ENCODE assay signal across 8 cellular contexts in genomic region chr11:27423125-27423524, GRCh38. TPM values are rescaled to one million over a fixed set of nuclear protein-coding genes. Genes with fewer than 3 reads are reported as not detected.
DNase-seq lines count a peak whose midpoint lies in the region; ATAC-seq and TF ChIP-seq lines count a peak whose summit lies in the region.

No MANE protein-coding gene starts in this region.

- TF ChIP-seq CTCF in gastroesophageal sphincter (IDR thresholded peaks at IDR 0.05), result no peak

- TF ChIP-seq EP300 in gastroesophageal sphincter (IDR thresholded peaks at IDR 0.05), result no peak

- peak; percentile 94 for DNase-seq in HCEC 1CT
- DNase-seq in SIG-M5 treated with dmso at 0.1 percent for 504 hours (lab: John Stamatoyannopoulos, UW; ENCODE audit: unreplicated experiment), result peak; percentile 97
- peak; percentile 82 for DNase-seq in renal cortical epithelial cell (ENCODE audit: low read depth)
- DNase-seq in activated T-helper 2 cell treated with anti-CD3 and anti-CD28 coated beads, Interferon-gamma antibody, Interleukin-2, Interleukin-4, amounts not matched to agents 10 μg/mL and 5 μg/mL and 100 μg/mL, durations not matched to agents 14 hours and 24 hours and 36 hours (ENCODE audit: low spot score), result no peak
- no peak for DNase-seq in T-helper 2 cell
- no peak for DNase-seq in activated naive CD4-positive, alpha-beta T cell treated with anti-CD3 and anti-CD28 coated beads, Interleukin-2, amount 50 U/mL, for 16 hours

- no peaks in the 10 kb centered on the region for H3K36me3 ChIP-seq in gastroesophageal sphincter

- no peaks in the 10 kb centered on the region for H3K27me3 ChIP-seq in gastroesophageal sphincter

- no peak overlapping the region for H3K4me3 ChIP-seq in gastroesophageal sphincter

- no peaks in the 10 kb centered on the region for H3K9me3 Mint-ChIP-seq in activated T-helper 2 cell treated with anti-CD3 and anti-CD28 coated beads, Interferon-gamma antibody, Interleukin-2, Interleukin-4, amounts not matched to agents 10 μg/mL and 5 μg/mL and 100 μg/mL, durations not matched to agents 14 hours and 24 hours and 36 hours

- no peak overlapping the region for H3K4me3 Mint-ChIP-seq in activated T-helper 2 cell treated with anti-CD3 and anti-CD28 coated beads, Interferon-gamma antibody, Interleukin-2, Interleukin-4, amounts not matched to agents 10 μg/mL and 5 μg/mL and 100 μg/mL, durations not matched to agents 14 hours and 24 hours and 36 hours (ENCODE audit: low read depth)

- H3K9me3 ChIP-seq in gastroesophageal sphincter, result no peaks in the 10 kb centered on the region

- peaks cover 0 to 39% (median 0%) of the 10 kb centered on the region in 3 donors for H3K4me1 ChIP-seq in gastroesophageal sphincter

- no peaks in the 10 kb centered on the region for H3K4me1 Mint-ChIP-seq in activated T-helper 2 cell treated with anti-CD3 and anti-CD28 coated beads, Interferon-gamma antibody, Interleukin-2, Interleukin-4, amounts not matched to agents 10 μg/mL and 5 μg/mL and 100 μg/mL, durations not matched to agents 14 hours and 24 hours and 36 hours (ENCODE audit: low read depth)

- peak overlapping the region in 1 of 4 donors; percentile 25 for H3K27ac ChIP-seq in gastroesophageal sphincter

- H3K27ac Mint-ChIP-seq in activated T-helper 2 cell treated with anti-CD3 and anti-CD28 coated beads, Interferon-gamma antibody, Interleukin-2, Interleukin-4, amounts not matched to agents 10 μg/mL and 5 μg/mL and 100 μg/mL, durations not matched to agents 14 hours and 24 hours and 36 hours, result no peak overlapping the region

- intact Hi-C loops in activated T-helper 2 cell treated with anti-CD3 and anti-CD28 coated beads, Interferon-gamma antibody, Interleukin-2, Interleukin-4, amounts not matched to agents 10 μg/mL and 5 μg/mL and 100 μg/mL, durations not matched to agents 14 hours and 24 hours and 36 hours (cut with micrococcal nuclease), result no loop called here

- ATAC-seq in gastroesophageal sphincter, result peak; percentile 90
- no peak for ATAC-seq in GM21723 (IDR thresholded peaks at IDR 0.05; ENCODE audit: unreplicated experiment)

- H3K27me3 Mint-ChIP-seq in activated T-helper 2 cell treated with anti-CD3 and anti-CD28 coated beads, Interferon-gamma antibody, Interleukin-2, Interleukin-4, amounts not matched to agents 10 μg/mL and 5 μg/mL and 100 μg/mL, durations not matched to agents 14 hours and 24 hours and 36 hours (ENCODE audit: low read depth), result peaks cover 2% of the 10 kb centered on the region

- no peak for TF ChIP-seq POLR2A in gastroesophageal sphincter (IDR thresholded peaks at IDR 0.05)

- H3K36me3 Mint-ChIP-seq in activated T-helper 2 cell treated with anti-CD3 and anti-CD28 coated beads, Interferon-gamma antibody, Interleukin-2, Interleukin-4, amounts not matched to agents 10 μg/mL and 5 μg/mL and 100 μg/mL, durations not matched to agents 14 hours and 24 hours and 36 hours (ENCODE audit: low read depth), result no peaks in the 10 kb centered on the region

- whole genome bisulfite sequencing in gastroesophageal sphincter (ENCODE audit: low coverage in 1 of 2), 2 donors, result 60 to 92% methylated on average over 1 to 2 of the region's 4 CpGs

RNA-seq across cellular contexts. Expression of gene LGR4, which starts 49.5 kb away (rescaled TPM):
- total RNA-seq in gastroesophageal sphincter (10 to 100 TPM; 21.0 to 35.9 (median 31.8) TPM), renal cortical epithelial cell (86.7 and 151 TPM in 2 replicates)
- 0.05 and 0.14 TPM in 2 replicates for total RNA-seq in activated T-helper 2 cell treated with anti-CD3 and anti-CD28 coated beads, Interferon-gamma antibody, Interleukin-2, Interleukin-4, amounts not matched to agents 10 μg/mL and 5 μg/mL and 100 μg/mL, durations not matched to agents 14 hours and 24 hours and 36 hours

Comparison
In these comparisons a context has a peak if more than half of its experiments do, and no peak if none do; other contexts are left out.
1. DNase-seq: peak in HCEC 1CT (single experiment), SIG-M5 treated with dmso at 0.1 percent for 504 hours (single experiment) and renal cortical epithelial cell (single experiment); none in activated T-helper 2 cell treated with anti-CD3 and anti-CD28 coated beads, Interferon-gamma antibody, Interleukin-2, Interleukin-4, amounts not matched to agents 10 μg/mL and 5 μg/mL and 100 μg/mL, durations not matched to agents 14 hours and 24 hours and 36 hours (single experiment), T-helper 2 cell (0 of 5) and activated naive CD4-positive, alpha-beta T cell treated with anti-CD3 and anti-CD28 coated beads, Interleukin-2, amount 50 U/mL, for 16 hours (single experiment).
2. RNA of gene LGR4, which starts 49.5 kb away (total RNA-seq): 86.7 to 151 TPM in renal cortical epithelial cell and 21.0 to 35.9 TPM in gastroesophageal sphincter; 0.05 to 0.14 TPM in activated T-helper 2 cell treated with anti-CD3 and anti-CD28 coated beads, Interferon-gamma antibody, Interleukin-2, Interleukin-4, amounts not matched to agents 10 μg/mL and 5 μg/mL and 100 μg/mL, durations not matched to agents 14 hours and 24 hours and 36 hours; every median in the first group is over 10 times any median in the second.